8 cellular contexts compared by ENCODE assay signal in the genomic region with DNA sequence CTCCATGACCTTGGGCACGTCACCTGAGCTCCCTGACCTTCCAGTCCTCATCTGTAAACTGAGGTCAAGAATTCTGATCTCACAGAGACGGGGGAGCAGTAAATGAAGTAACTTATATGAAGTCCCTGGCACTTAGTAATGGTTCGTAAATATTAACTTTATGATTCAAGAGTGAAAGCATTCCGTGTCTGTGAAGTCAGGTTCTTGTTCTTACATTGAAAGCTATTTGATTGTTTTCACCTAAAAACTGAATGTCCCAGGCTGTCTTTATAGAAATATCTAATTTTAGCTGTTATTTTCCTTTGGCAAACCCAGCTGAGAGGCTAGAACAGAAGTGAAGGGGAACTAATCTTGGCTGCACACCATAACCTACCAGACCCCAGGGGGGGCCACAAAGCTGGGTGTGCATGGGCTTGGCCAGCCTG.
A peak's percentile ranks its signal among the peaks of the same experiment; 100 is the strongest.
DNase-seq lines count a peak whose midpoint lies in the region; ATAC-seq and TF ChIP-seq lines count a peak whose summit lies in the region.

No MANE protein-coding gene starts in this region.

- intact Hi-C loops in Right ventricle myocardium inferior (cut with DNase I) (loop anchor here (5.0 kb wide), 1 partner anchor 80 kb away; no protein-coding TSS in a partner anchor), cardiac septum (cut with DNase I) (loop anchor here (5.0 kb wide), 2 partner anchors 75 to 145 kb away; no protein-coding TSS in a partner anchor)

- H3K27ac ChIP-seq in cingulate gyrus (ENCODE audit: low read depth, low read length): peak overlapping the region; percentile 76
- H3K27ac ChIP-seq in muscle layer of duodenum (ENCODE audit: low read length): peak overlapping the region; percentile 70
- H3K27ac ChIP-seq in tibial nerve: peak overlapping the region in 2 of 4 donors; percentile 67 to 83

- no peaks in the 10 kb centered on the region for H3K36me3 ChIP-seq in muscle layer of duodenum (ENCODE audit: control insufficient read depth in 1 of 2, insufficient read depth in 2 of 2, low read length in 2 of 2)
- peaks cover 0 to 7% (median 0%) of the 10 kb centered on the region in 3 donors for H3K36me3 ChIP-seq in tibial nerve

- TF ChIP-seq CTCF in tibial nerve (IDR thresholded peaks at IDR 0.05) (no peak), omental fat pad (IDR thresholded peaks at IDR 0.05) (no peak)

- H3K4me3 ChIP-seq in muscle layer of duodenum (ENCODE audit: low read depth in 1 of 2, low read length in 2 of 2): no peak overlapping the region
- peak overlapping the region in 1 of 4 donors; percentile 8 for H3K4me3 ChIP-seq in tibial nerve

- 65 to 72% methylated on average over 4 of the region's 4 CpGs for WGBS in tibial nerve, 2 donors

- H3K9me3 ChIP-seq in muscle layer of duodenum (ENCODE audit: control insufficient read depth in 1 of 2, low read length in 2 of 2) (peaks cover 14 to 15% of the 10 kb centered on the region in 2 donors), tibial nerve (peaks cover 0 to 34% (median 7%) of the 10 kb centered on the region in 4 donors)

- no peak for TF ChIP-seq POLR2A in tibial nerve (IDR thresholded peaks at IDR 0.05)

- DNase-seq in Right ventricle myocardium inferior (ENCODE audit: missing footprints) (no peak), cardiac septum (ENCODE audit: low spot score) (no peak), tibial nerve (ENCODE audit: low spot score in 2 of 2) (no peak), SIG-M5 treated with dmso at 0.1 percent for 504 hours (lab: John Stamatoyannopoulos, UW; ENCODE audit: unreplicated experiment) (no peak), omental fat pad (ENCODE audit: low spot score) (no peak)
- no peak for DNase-seq in stimulated activated CD4-positive, alpha-beta T cell treated with anti-CD3 and anti-CD28 coated beads, Interleukin-4, amount 100 ng/mL, for 4 hours

- H3K4me1 ChIP-seq in muscle layer of duodenum (ENCODE audit: control insufficient read depth in 1 of 2, insufficient read depth in 2 of 2, low read length in 2 of 2) (no peaks in the 10 kb centered on the region), tibial nerve (peaks cover 0 to 20% (median 2%) of the 10 kb centered on the region in 4 donors)

- TF ChIP-seq EP300 in tibial nerve (IDR thresholded peaks at IDR 0.05): no peak

- H3K27me3 ChIP-seq in muscle layer of duodenum (ENCODE audit: low read depth, low read length) (no peaks in the 10 kb centered on the region), tibial nerve (no peaks in the 10 kb centered on the region)

- ATAC-seq in Right ventricle myocardium inferior: peak; percentile 25
- no peak for ATAC-seq in omental fat pad (ENCODE audit: low FRiP score)
